In genomic region chr2:43387092-43388062, GRCh38 we compare ENCODE assay signal across 9 cellular contexts.
DNase-seq lines count a peak whose midpoint lies in the region; ATAC-seq and TF ChIP-seq lines count a peak whose summit lies in the region.
"Had no signal": no experiment of that assay in that cellular context is flagged by ENCODE, and none has a peak within 500 bp of the region (broad histone marks: within the 10 kb centered on the region; RNA-seq: fewer than 3 reads in every experiment).

No MANE protein-coding gene starts in this region.

- DNase-seq in AG04449 (ENCODE audit: low read depth, low spot score), result peak; percentile 34
- DNase-seq in epithelial cell of esophagus (ENCODE audit: low read depth), result peak; percentile 74
- DNase-seq in NCI-H2081 treated with DMSO at 0.1 percent for 48 hours (lab: John Stamatoyannopoulos, UW), result no peak
- no peak for DNase-seq in stimulated activated naive CD4-positive, alpha-beta T cell (lab: John Stamatoyannopoulos, UW)
- DNase-seq in nucleus accumbens (lab: John Stamatoyannopoulos, UW), result no peak
- no peak for DNase-seq in anterior cingulate cortex (lab: John Stamatoyannopoulos, UW)

- POLR2A ChIA-PET in AG04449 (lab: Yijun Ruan, JAX), result no interaction called here

- CTCF ChIA-PET in AG04449 (lab: Yijun Ruan, JAX), result interaction anchor here (1.2 kb wide), 1 partner anchor 97 kb away, joined by 3 read pairs; no protein-coding TSS in a partner anchor

- ATAC-seq in GM19395 (IDR thresholded peaks at IDR 0.05; ENCODE audit: unreplicated experiment) (peak; percentile 87), HG03378 (IDR thresholded peaks at IDR 0.05; ENCODE audit: unreplicated experiment) (peak; percentile 81)
- ATAC-seq: right cardiac atrium had no signal

- no peak overlapping the region for H3K4me3 ChIP-seq in AG04449 (ENCODE audit: low read depth, low read length)
- no peak overlapping the region for H3K4me3 ChIP-seq in epithelial cell of esophagus (ENCODE audit: low read length)

- no peak for TF ChIP-seq CTCF in AG04449 (IDR thresholded peaks at IDR 0.05; ENCODE audit: insufficient read depth, low read length, missing control alignments)
- TF ChIP-seq CTCF in epithelial cell of esophagus (IDR thresholded peaks at IDR 0.05; ENCODE audit: insufficient read depth, low read depth, low read length, missing control alignments), result no peak

Comparison
In these comparisons a context has a peak if more than half of its experiments do, and no peak if none do; other contexts are left out.
1. DNase-seq: peak in AG04449 (single experiment) and epithelial cell of esophagus (single experiment); none in NCI-H2081 treated with DMSO at 0.1 percent for 48 hours (single experiment), stimulated activated naive CD4-positive, alpha-beta T cell (0 of 6), nucleus accumbens (0 of 56) and anterior cingulate cortex (0 of 58).